Comparison of ENCODE assay signal across 1 cellular context in the genomic region with DNA sequence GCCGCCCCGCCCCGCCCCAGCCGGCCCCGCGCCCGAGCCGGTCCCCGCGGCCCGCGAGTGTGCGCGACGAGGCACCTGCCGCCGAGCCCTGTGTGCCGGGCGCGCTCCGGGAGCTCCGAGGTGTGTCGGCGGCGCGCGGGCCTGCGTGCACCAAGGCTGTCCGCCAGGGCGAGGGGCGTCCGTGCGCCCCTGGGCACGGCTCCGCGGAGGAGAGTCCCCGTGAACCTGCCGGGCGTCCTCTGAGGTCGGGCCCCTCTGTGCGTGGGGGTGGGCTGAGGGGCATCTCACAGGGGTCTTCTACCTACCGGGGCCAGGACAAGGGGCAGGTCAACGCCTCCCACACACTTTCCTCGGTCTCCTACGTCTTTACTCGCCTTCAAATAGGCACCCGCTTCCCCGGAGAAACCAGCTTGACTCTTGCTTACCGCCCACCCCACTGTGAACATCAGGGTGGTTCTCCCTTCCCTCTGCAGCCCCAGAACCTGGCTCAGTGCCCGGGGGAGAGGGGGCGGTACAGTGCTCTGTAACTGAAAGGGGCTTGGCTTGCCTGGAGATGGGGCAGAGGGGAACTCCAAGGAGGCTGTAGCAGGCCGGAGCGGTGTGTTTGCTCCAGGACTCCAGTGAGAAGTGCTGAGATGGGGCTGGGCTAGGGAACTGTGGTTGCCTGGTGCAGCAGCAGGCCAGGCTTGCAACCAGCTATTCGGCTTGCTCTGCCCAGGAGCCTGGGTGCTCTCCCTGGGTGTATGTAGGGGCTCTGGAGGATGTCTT.
TF ChIP-seq lines count a peak whose summit lies in the region.

A gene (minus strand): TSS at position 94 of the 768 bp plus-strand sequence. CDS start 175 bp downstream, outside the sequence.

TF ChIP-seq in A549, 52 proteins besides CTCF, POLR2A, EP300 and RAD21 (continued from another document):
- TF ChIP-seq, protein P1, sequence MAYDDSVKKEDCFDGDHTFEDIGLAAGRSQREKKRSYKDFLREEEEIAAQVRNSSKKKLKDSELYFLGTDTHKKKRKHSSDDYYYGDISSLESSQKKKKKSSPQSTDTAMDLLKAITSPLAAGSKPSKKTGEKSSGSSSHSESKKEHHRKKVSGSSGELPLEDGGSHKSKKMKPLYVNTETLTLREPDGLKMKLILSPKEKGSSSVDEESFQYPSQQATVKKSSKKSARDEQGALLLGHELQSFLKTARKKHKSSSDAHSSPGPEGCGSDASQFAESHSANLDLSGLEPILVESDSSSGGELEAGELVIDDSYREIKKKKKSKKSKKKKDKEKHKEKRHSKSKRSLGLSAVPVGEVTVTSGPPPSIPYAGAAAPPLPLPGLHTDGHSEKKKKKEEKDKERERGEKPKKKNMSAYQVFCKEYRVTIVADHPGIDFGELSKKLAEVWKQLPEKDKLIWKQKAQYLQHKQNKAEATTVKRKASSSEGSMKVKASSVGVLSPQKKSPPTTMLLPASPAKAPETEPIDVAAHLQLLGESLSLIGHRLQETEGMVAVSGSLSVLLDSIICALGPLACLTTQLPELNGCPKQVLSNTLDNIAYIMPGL (CRISPR knock-in tag; IDR thresholded peaks at IDR 0.05; ENCODE audit: borderline replicate concordance), result no peak
- no peak for TF ChIP-seq ZSCAN20 (CRISPR knock-in tag; IDR thresholded peaks at IDR 0.05)
- TF ChIP-seq, protein P2, sequence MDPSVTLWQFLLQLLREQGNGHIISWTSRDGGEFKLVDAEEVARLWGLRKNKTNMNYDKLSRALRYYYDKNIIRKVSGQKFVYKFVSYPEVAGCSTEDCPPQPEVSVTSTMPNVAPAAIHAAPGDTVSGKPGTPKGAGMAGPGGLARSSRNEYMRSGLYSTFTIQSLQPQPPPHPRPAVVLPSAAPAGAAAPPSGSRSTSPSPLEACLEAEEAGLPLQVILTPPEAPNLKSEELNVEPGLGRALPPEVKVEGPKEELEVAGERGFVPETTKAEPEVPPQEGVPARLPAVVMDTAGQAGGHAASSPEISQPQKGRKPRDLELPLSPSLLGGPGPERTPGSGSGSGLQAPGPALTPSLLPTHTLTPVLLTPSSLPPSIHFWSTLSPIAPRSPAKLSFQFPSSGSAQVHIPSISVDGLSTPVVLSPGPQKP (IDR thresholded peaks at IDR 0.05; ENCODE audit: low read depth, low read length), result no peak
- TF ChIP-seq, protein P3, sequence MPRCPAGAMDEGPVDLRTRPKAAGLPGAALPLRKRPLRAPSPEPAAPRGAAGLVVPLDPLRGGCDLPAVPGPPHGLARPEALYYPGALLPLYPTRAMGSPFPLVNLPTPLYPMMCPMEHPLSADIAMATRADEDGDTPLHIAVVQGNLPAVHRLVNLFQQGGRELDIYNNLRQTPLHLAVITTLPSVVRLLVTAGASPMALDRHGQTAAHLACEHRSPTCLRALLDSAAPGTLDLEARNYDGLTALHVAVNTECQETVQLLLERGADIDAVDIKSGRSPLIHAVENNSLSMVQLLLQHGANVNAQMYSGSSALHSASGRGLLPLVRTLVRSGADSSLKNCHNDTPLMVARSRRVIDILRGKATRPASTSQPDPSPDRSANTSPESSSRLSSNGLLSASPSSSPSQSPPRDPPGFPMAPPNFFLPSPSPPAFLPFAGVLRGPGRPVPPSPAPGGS (IDR thresholded peaks at IDR 0.05), result no peak
- TF ChIP-seq HOXB13 (CRISPR knock-in tag; IDR thresholded peaks at IDR 0.05; ENCODE audit: low read depth), result no peak
- no peak for TF ChIP-seq CHD4 (IDR thresholded peaks at IDR 0.05; ENCODE audit: borderline replicate concordance)
